Comparison of ENCODE assay signal across 1 cellular context in genomic region chr5:173944512-173944911, GRCh38.
TF ChIP-seq lines count a peak whose summit lies in the region.

No MANE protein-coding gene starts in this region.

TF ChIP-seq in GM23338, 12 proteins besides CTCF, POLR2A, EP300 and RAD21 (continued from another document):
- TF ChIP-seq ZNF462 (CRISPR knock-in tag; IDR thresholded peaks at IDR 0.05), result no peak
- no peak for TF ChIP-seq EZH2phosphoT487 (IDR thresholded peaks at IDR 0.05; ENCODE audit: unreplicated experiment)
- no peak for TF ChIP-seq ETS1 (IDR thresholded peaks at IDR 0.05)
